ENCODE assay signal across 11 cellular contexts in the genomic region with DNA sequence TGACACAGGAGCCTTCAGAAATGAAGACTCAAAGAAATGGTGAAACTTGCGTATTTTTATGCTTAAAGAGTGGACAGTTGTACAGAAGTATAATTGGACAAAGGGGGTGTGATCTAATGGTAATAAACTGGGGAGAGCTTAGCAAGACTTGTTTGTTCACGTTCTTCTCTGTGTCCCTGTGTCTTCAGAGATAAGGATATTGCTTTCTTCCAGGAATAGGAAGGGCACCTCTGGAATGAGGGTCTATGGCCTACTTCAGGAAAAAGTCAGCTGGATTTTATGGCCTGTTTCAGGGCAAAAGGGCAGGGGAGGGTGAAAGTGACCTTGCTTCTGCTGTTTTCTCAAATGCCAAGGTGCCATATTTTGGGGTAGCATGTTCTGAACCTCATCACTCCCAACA. TPM values are rescaled to one million over a fixed set of nuclear protein-coding genes. Genes with fewer than 3 reads are reported as not detected.
"Had no signal": no experiment of that assay in that cellular context is flagged by ENCODE, and none has a peak within 500 bp of the region (broad histone marks: within the 10 kb centered on the region; RNA-seq: fewer than 3 reads in every experiment).

No MANE protein-coding gene starts in this region.

- H3K4me2 ChIP-seq: GM23338, KMS-11 had no signal

- H3K4me3 ChIP-seq: GM23338 had no signal

- H2AFZ ChIP-seq: GM23338 had no signal

- H3K9ac ChIP-seq: KMS-11 had no signal

- FAIRE-seq: H1, H54, HTR-8/SVneo had no signal

- H3K27ac ChIP-seq: KMS-11 had no signal

- DNase-seq: HCEC 1CT, HFFc6, IMR-90, KBM-7 had no signal

RNA-seq across cellular contexts. Expression of a gene that starts 4.5 kb away (rescaled TPM):
- total RNA-seq: GM23338, H1, H9, HFFc6, HT-29, IMR-90 had no signal
- polyA plus RNA-seq: GM23338, H1, IMR-90 had no signal
